17 cellular contexts compared by ENCODE assay signal in the genomic region with DNA sequence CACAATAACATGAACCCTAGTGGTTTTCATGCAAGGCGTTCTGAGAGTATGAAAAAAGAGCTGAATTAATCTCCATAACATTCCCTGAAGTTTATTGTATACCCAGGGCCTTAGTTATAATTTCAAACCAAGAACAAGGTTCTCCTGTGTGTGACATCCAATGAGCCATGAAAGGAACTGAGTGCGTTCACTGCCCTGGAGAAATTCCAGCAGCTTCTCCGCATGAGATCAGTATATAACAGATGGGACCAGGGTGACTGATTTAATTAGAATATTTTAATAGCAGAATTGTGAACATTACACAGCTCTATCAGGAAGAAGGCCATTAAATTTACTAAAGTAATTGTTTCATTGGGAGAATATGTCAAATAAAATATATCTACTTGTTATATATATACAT.
DNase-seq lines count a peak whose midpoint lies in the region; ATAC-seq and TF ChIP-seq lines count a peak whose summit lies in the region.
"Had no signal": no experiment of that assay in that cellular context is flagged by ENCODE, and none has a peak within 500 bp of the region (broad histone marks: within the 10 kb centered on the region; RNA-seq: fewer than 3 reads in every experiment).

No MANE protein-coding gene starts in this region.

- intact Hi-C loops in posterior vena cava (cut with DNase I), result no loop called here

- H3K27me3 Mint-ChIP-seq in nephron (ENCODE audit: low read depth), result no peaks in the 10 kb centered on the region
- H3K27me3 Mint-ChIP-seq: CD4-positive, alpha-beta memory T cell had no signal

- DNase-seq in ELR (ENCODE audit: low read depth) (peak; percentile 13), NCI-H2171 (lab: John Stamatoyannopoulos, UW) (peak; percentile 46), cerebellar cortex (ENCODE audit: low spot score) (peak; percentile 88), posterior vena cava (ENCODE audit: low spot score) (no peak), NCI-H2227 treated with DMSO at 0.1 percent for 48 hours (lab: John Stamatoyannopoulos, UW) (no peak)
- DNase-seq: Calu3; CD4-positive, alpha-beta memory T cell; GOT3; KG1; NCI-H146; NCI-H226; NCI-H526; Peyer's patch had no signal

- H3K27ac Mint-ChIP-seq in nephron, result peak overlapping the region; percentile 39 to 50 (median 47)
- H3K27ac Mint-ChIP-seq: CD4-positive, alpha-beta memory T cell had no signal

- no peaks in the 10 kb centered on the region for H3K36me3 Mint-ChIP-seq in nephron (ENCODE audit: low read depth)
- H3K36me3 Mint-ChIP-seq: CD4-positive, alpha-beta memory T cell had no signal

- H3K4me1 Mint-ChIP-seq in nephron, result peaks cover 13% of the 10 kb centered on the region
- H3K4me1 Mint-ChIP-seq: CD4-positive, alpha-beta memory T cell had no signal

- no peaks in the 10 kb centered on the region for H3K9me3 Mint-ChIP-seq in nephron

- ATAC-seq in HG03175 (IDR thresholded peaks at IDR 0.05; ENCODE audit: unreplicated experiment), result no peak
- ATAC-seq: A549, HepG2 had no signal

- H3K4me3 Mint-ChIP-seq in nephron, result no peak overlapping the region
- H3K4me3 Mint-ChIP-seq: CD4-positive, alpha-beta memory T cell had no signal

- no peak for TF ChIP-seq CTCF in nephron (IDR thresholded peaks at IDR 0.05; ENCODE audit: unreplicated experiment in 3 of 3)

Comparison
In these comparisons a context has a peak if more than half of its experiments do, and no peak if none do; other contexts are left out.
1. DNase-seq: peak in ELR (single experiment), NCI-H2171 (single experiment) and cerebellar cortex (single experiment); none in posterior vena cava (single experiment) and NCI-H2227 treated with DMSO at 0.1 percent for 48 hours (single experiment).